ENCODE assay signal across 29 cellular contexts in genomic region chr4:6027392-6027791, GRCh38. TPM values are rescaled to one million over a fixed set of nuclear protein-coding genes. Genes with fewer than 3 reads are reported as not detected.
"Had no signal": no experiment of that assay in that cellular context is flagged by ENCODE, and none has a peak within 500 bp of the region (broad histone marks: within the 10 kb centered on the region; RNA-seq: fewer than 3 reads in every experiment).

No MANE protein-coding gene starts in this region.

- H3K9me3 ChIP-seq: gastrocnemius medialis, neutrophil, ovary, thoracic aorta, uterus had no signal

- H3K36me3 ChIP-seq: gastrocnemius medialis, neutrophil, ovary, thoracic aorta, uterus had no signal

- H3K27ac ChIP-seq: gastrocnemius medialis, hepatocyte, neutrophil, ovary, skin epidermis, thoracic aorta, uterus, VCaP had no signal

- H3K4me3 ChIP-seq: gastrocnemius medialis, hepatocyte, ovary, skin epidermis, thoracic aorta, uterus had no signal

- DNase-seq: activated CD4-positive, alpha-beta T cell treated with anti-CD3 and anti-CD28 coated beads for 4 hours; activated CD4-positive, alpha-beta T cell treated with anti-CD3 and anti-CD28 coated beads, Interleukin-2, amount 50 U/mL, for 4 hours; activated naive CD4-positive, alpha-beta T cell; activated T-cell treated with anti-CD3 and anti-CD28 coated beads for 4 hours; activated T-cell treated with anti-CD3 and anti-CD28 coated beads, Interleukin-2, amount 50 U/mL, for 72 hours; anterior cingulate cortex; cortex of kidney; effector memory CD8-positive, alpha-beta T cell; gastrocnemius medialis; glutamatergic neuron; islet precursor cell; left colon; naive B cell; nephron progenitor cell; ovary; retina; stimulated activated CD4-positive, alpha-beta T cell treated with anti-CD3 and anti-CD28 coated beads, Interleukin-12 subunit alpha, Interleukin-12 subunit beta, amount 100 ng/mL, for 4 hours; stimulated activated CD4-positive, alpha-beta T cell treated with anti-CD3 and anti-CD28 coated beads, Interleukin-4, amount 100 ng/mL, for 1 hour; stimulated activated naive CD8-positive, alpha-beta T cell treated with anti-CD3 and anti-CD28 coated beads, Interleukin-15, Interleukin-2, amounts not matched to agents 100 U/mL and 50 U/mL, for 24 hours; trophoblast cell; uterus had no signal

- H3K27me3 ChIP-seq: ovary, uterus had no signal

- H3K4me1 ChIP-seq: gastrocnemius medialis, uterus had no signal

- H3K4me2 ChIP-seq: hepatocyte had no signal

- FAIRE-seq: endothelial cell of umbilical vein had no signal

- H2AFZ ChIP-seq: hepatocyte had no signal

- ATAC-seq: activated T-cell treated with anti-CD3 and anti-CD28 coated beads, Interleukin-2, amount 50 U/mL, for 72 hours; effector memory CD8-positive, alpha-beta T cell; gastrocnemius medialis; left colon; sciatic nerve; stimulated activated naive CD8-positive, alpha-beta T cell treated with anti-CD3 and anti-CD28 coated beads, Interleukin-15, Interleukin-2, amounts not matched to agents 100 U/mL and 50 U/mL, for 24 hours had no signal

- H3K79me2 ChIP-seq: hepatocyte had no signal

RNA-seq across cellular contexts. Expression of gene C4orf50, which starts 9.2 kb away (rescaled TPM):
- total RNA-seq: chondrocyte, endothelial cell of umbilical vein, hepatocyte had no signal
- polyA plus RNA-seq: endothelial cell of umbilical vein, hepatocyte had no signal
